In the genomic region with DNA sequence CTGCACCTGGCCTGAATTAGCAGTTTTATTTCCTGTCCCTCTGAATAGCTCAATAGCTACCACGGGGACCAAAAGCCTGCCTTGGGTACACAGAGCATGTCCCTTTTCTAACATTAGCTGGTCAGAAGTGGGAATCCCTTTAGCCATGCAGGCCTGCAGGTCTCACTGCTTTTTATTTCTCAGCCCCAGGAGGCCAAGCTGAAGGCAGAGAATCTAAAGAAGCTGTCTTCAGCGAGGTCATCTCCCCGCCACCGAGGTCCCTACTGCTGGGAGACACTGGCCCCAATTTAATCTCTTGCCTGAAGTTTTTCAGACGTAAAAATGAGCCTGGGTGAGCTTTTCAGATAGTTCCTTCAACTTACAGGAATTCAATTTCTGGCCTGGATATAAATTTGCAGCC, we compare ENCODE assay signal across 2 cellular contexts.
TF ChIP-seq lines count a peak whose summit lies in the region.

No MANE protein-coding gene starts in this region.

TF ChIP-seq in GM23338, 12 proteins besides CTCF, POLR2A, EP300 and RAD21:
- TF ChIP-seq JUNB (IDR thresholded peaks at IDR 0.05; ENCODE audit: unreplicated experiment): no peak
- no peak for TF ChIP-seq NANOG (IDR thresholded peaks at IDR 0.05; ENCODE audit: borderline replicate concordance)
- TF ChIP-seq, protein P1, sequence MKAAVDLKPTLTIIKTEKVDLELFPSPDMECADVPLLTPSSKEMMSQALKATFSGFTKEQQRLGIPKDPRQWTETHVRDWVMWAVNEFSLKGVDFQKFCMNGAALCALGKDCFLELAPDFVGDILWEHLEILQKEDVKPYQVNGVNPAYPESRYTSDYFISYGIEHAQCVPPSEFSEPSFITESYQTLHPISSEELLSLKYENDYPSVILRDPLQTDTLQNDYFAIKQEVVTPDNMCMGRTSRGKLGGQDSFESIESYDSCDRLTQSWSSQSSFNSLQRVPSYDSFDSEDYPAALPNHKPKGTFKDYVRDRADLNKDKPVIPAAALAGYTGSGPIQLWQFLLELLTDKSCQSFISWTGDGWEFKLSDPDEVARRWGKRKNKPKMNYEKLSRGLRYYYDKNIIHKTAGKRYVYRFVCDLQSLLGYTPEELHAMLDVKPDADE (IDR thresholded peaks at IDR 0.05): no peak
- no peak for TF ChIP-seq EZH2phosphoT487 (IDR thresholded peaks at IDR 0.05; ENCODE audit: unreplicated experiment)
- TF ChIP-seq CREB1 (CRISPR knock-in tag; IDR thresholded peaks at IDR 0.05; ENCODE audit: low read depth): no peak
- no peak for TF ChIP-seq ZNF331 (CRISPR knock-in tag; IDR thresholded peaks at IDR 0.05; ENCODE audit: low read depth)

TF ChIP-seq in neural cell, 6 proteins besides CTCF, POLR2A, EP300 and RAD21:
- TF ChIP-seq MXI1 (conservative IDR thresholded peaks at IDR 0.05; ENCODE audit: poor library complexity, severe bottlenecking): no peak
- TF ChIP-seq SMC3 (conservative IDR thresholded peaks at IDR 0.05; ENCODE audit: poor library complexity): no peak
- TF ChIP-seq POLR2AphosphoS5 (IDR thresholded peaks at IDR 0.05): no peak
- TF ChIP-seq EZH2 (IDR thresholded peaks at IDR 0.05; ENCODE audit: borderline replicate concordance, insufficient read depth, low read length, poor library complexity, severe bottlenecking): no peak
- TF ChIP-seq, protein P2, sequence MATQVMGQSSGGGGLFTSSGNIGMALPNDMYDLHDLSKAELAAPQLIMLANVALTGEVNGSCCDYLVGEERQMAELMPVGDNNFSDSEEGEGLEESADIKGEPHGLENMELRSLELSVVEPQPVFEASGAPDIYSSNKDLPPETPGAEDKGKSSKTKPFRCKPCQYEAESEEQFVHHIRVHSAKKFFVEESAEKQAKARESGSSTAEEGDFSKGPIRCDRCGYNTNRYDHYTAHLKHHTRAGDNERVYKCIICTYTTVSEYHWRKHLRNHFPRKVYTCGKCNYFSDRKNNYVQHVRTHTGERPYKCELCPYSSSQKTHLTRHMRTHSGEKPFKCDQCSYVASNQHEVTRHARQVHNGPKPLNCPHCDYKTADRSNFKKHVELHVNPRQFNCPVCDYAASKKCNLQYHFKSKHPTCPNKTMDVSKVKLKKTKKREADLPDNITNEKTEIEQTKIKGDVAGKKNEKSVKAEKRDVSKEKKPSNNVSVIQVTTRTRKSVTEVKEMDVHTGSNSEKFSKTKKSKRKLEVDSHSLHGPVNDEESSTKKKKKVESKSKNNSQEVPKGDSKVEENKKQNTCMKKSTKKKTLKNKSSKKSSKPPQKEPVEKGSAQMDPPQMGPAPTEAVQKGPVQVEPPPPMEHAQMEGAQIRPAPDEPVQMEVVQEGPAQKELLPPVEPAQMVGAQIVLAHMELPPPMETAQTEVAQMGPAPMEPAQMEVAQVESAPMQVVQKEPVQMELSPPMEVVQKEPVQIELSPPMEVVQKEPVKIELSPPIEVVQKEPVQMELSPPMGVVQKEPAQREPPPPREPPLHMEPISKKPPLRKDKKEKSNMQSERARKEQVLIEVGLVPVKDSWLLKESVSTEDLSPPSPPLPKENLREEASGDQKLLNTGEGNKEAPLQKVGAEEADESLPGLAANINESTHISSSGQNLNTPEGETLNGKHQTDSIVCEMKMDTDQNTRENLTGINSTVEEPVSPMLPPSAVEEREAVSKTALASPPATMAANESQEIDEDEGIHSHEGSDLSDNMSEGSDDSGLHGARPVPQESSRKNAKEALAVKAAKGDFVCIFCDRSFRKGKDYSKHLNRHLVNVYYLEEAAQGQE (IDR thresholded peaks at IDR 0.05; ENCODE audit: borderline replicate concordance): no peak
